ENCODE assay signal across 8 cellular contexts in genomic region chrX:110317079-110317819, GRCh38. TPM values are rescaled to one million over a fixed set of nuclear protein-coding genes. Genes with fewer than 3 reads are reported as not detected.
DNase-seq lines count a peak whose midpoint lies in the region; ATAC-seq, FAIRE-seq and TF ChIP-seq lines count a peak whose summit lies in the region.

No MANE protein-coding gene starts in this region.

- peaks cover 55% of the 10 kb centered on the region for H3K79me2 ChIP-seq in Loucy (ENCODE audit: insufficient read depth, low read length)

- ATAC-seq in GM21717 (IDR thresholded peaks at IDR 0.05; ENCODE audit: unreplicated experiment): peak; percentile 20

- H3K4me1 Mint-ChIP-seq in nephron: peaks cover 70% of the 10 kb centered on the region

- 0 to 56% methylated on average over 7 to 32 of the region's 40 CpGs for whole genome bisulfite sequencing in esophagus squamous epithelium, 2 donors
- WGBS in thyroid gland, 2 donors: 0 to 2% methylated on average over 5 to 12 of the region's 40 CpGs

- intact Hi-C loops in esophagus squamous epithelium (cut with DNase I): no loop called here
- intact Hi-C loops in thyroid gland (cut with DNase I): no loop called here

- no peak for FAIRE-seq in D721Med (lab: Jason Lieb, UNC)

- no peaks in the 10 kb centered on the region for H3K9me3 Mint-ChIP-seq in nephron

- no peaks in the 10 kb centered on the region for H3K36me3 Mint-ChIP-seq in nephron (ENCODE audit: low read depth)

- H3F3A ChIP-seq in Loucy (ENCODE audit: low read depth): no peaks in the 10 kb centered on the region

- peak overlapping the region; percentile 89 for H2AFZ ChIP-seq in Loucy (ENCODE audit: low read length)

- H3K36me3 ChIP-seq in Loucy (ENCODE audit: insufficient read depth, low read length) (no peaks in the 10 kb centered on the region), esophagus squamous epithelium (no peaks in the 10 kb centered on the region), thyroid gland (no peaks in the 10 kb centered on the region)

- peak overlapping the region; percentile 93 for H3K4me2 ChIP-seq in Loucy (ENCODE audit: low read depth, low read length, poor library complexity, severe bottlenecking)

- H3K27me3 ChIP-seq in Loucy (ENCODE audit: insufficient read depth, low read length, poor library complexity, severe bottlenecking): no peaks in the 10 kb centered on the region
- peaks cover 0 to 5% (median 0%) of the 10 kb centered on the region in 4 donors for H3K27me3 ChIP-seq in esophagus squamous epithelium
- no peaks in the 10 kb centered on the region for H3K27me3 ChIP-seq in thyroid gland

- H3K4me3 ChIP-seq in Loucy (ENCODE audit: low read length, poor library complexity, severe bottlenecking): peak overlapping the region; percentile 97
- peak overlapping the region; percentile 74 to 86 (median 80) for H3K4me3 ChIP-seq in esophagus squamous epithelium
- H3K4me3 ChIP-seq in thyroid gland (replicated peaks in 1 of 3): peak overlapping the region; percentile 39 to 76 (median 52)

- H3K27ac Mint-ChIP-seq in nephron: peak overlapping the region; percentile 89 to 96 (median 94)

- no peaks in the 10 kb centered on the region for H3K27me3 Mint-ChIP-seq in nephron (ENCODE audit: low read depth)

- TF ChIP-seq CTCF in Loucy (conservative IDR thresholded peaks at IDR 0.05; ENCODE audit: low read length): no peak
- TF ChIP-seq CTCF in esophagus squamous epithelium (IDR thresholded peaks at IDR 0.05): no peak
- no peak for TF ChIP-seq CTCF in nephron (IDR thresholded peaks at IDR 0.05; ENCODE audit: unreplicated experiment in 3 of 3)
- no peak for TF ChIP-seq CTCF in thyroid gland (IDR thresholded peaks at IDR 0.05)
- no peak for TF ChIP-seq CTCF in D721Med (IDR thresholded peaks at IDR 0.05; ENCODE audit: insufficient read depth, missing control alignments)

- H4K20me1 ChIP-seq in Loucy (ENCODE audit: insufficient read depth, low read length, poor library complexity, severe bottlenecking): peaks cover 33% of the 10 kb centered on the region

- H3K9me3 ChIP-seq in Loucy (ENCODE audit: insufficient read depth, low read depth, low read length) (no peaks in the 10 kb centered on the region), esophagus squamous epithelium (no peaks in the 10 kb centered on the region), thyroid gland (no peaks in the 10 kb centered on the region)

- no peak for TF ChIP-seq POLR2A in esophagus squamous epithelium (IDR thresholded peaks at IDR 0.05)
- TF ChIP-seq POLR2A in thyroid gland (IDR thresholded peaks at IDR 0.05): no peak

- peak overlapping the region; percentile 85 to 91 (median 90) for H3K27ac ChIP-seq in esophagus squamous epithelium
- peak overlapping the region; percentile 60 to 86 (median 64) for H3K27ac ChIP-seq in thyroid gland

- peak; percentile 28 for DNase-seq in EL
- DNase-seq in activated T-cell treated with anti-CD3 and anti-CD28 coated beads for 48 hours (ENCODE audit: low read depth): peak; percentile 18
- DNase-seq in esophagus squamous epithelium (lab: John Stamatoyannopoulos, UW): no peak
- peak; percentile 16 to 23 for DNase-seq in thyroid gland
- DNase-seq in D721Med (ENCODE audit: insufficient read length, low spot score): no peak

- no peaks in the 10 kb centered on the region for H3K9me2 ChIP-seq in Loucy (replicated peaks; ENCODE audit: low read depth, low read length)

- H3K4me1 ChIP-seq in Loucy (ENCODE audit: insufficient read depth, low read length, poor library complexity, severe bottlenecking): peaks cover 51% of the 10 kb centered on the region
- peaks cover 0 to 22% (median 0%) of the 10 kb centered on the region in 3 donors for H3K4me1 ChIP-seq in esophagus squamous epithelium
- no peaks in the 10 kb centered on the region for H3K4me1 ChIP-seq in thyroid gland

- H3K4me3 Mint-ChIP-seq in nephron: peak overlapping the region; percentile 92 to 97 (median 95)

- peak overlapping the region; percentile 93 for H3K9ac ChIP-seq in Loucy (ENCODE audit: low read depth, low read length, poor library complexity, severe bottlenecking)

RNA-seq across cellular contexts. Expression of gene AMMECR1, which starts 0.6 kb away (rescaled TPM):
- total RNA-seq in esophagus squamous epithelium (10 to 100 TPM in 3 of 4 donors, 1 to 10 TPM in 1; 9.3 to 33.2 (median 14.5) TPM), thyroid gland (10 to 100 TPM in 3 of 4 donors, 1 to 10 TPM in 1; 6.2 to 38.0 (median 11.0) TPM)

RNA-seq across cellular contexts. Expression of gene RTL9, which starts 41.4 kb away (rescaled TPM):
- total RNA-seq in esophagus squamous epithelium (not detected), thyroid gland (1 to 10 TPM in 1 of 4 donors, under 1 TPM in 3; 0.40 to 1.1 (median 0.56) TPM)

Comparison
In these comparisons a context has a peak if more than half of its experiments do, and no peak if none do; other contexts are left out.
1. DNase-seq: peak in EL (single experiment), activated T-cell treated with anti-CD3 and anti-CD28 coated beads for 48 hours (single experiment) and thyroid gland (2 of 2); none in esophagus squamous epithelium (single experiment) and D721Med (single experiment).
2. Peak in every context shown above with its lines, with median percentiles within 50 percentile points of each other: H3K4me3 ChIP-seq.